Comparison of ENCODE assay signal across 8 cellular contexts in the genomic region with DNA sequence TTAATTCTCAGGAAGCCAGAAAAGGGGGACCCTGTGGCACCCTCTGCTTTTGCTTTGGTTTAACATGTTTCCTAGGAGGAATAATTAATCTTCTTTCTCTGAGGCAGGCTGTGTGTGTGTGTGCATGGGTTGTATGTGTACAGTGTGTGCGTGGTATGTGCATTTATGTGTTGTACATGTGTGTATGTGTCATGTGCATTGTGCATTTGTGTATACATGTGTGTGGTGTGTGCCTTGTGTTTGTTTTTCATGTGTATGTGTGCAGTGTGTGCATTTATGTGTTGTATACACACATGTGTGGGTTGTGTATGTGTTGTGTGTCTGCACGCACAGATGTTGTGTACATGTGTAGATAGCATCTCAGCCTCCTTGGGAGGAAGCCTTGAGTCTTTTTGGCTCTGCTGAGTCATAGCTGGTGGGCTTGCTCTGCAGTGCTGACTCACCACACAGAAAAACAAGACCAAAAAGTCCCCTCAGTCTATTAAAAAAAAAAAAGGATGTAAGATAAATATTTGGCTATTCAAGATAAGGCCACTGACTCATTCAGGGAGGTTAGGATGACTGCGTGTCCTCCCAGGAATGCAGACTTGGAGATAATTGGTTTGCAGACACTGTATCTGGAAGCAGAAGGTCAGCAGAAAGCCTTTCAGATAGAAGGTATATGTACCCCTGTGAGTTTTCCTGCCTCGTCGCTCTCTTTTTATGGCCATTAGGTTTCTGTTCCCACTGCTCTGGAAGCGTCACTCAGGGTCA. TPM values are rescaled to one million over a fixed set of nuclear protein-coding genes. Genes with fewer than 3 reads are reported as not detected.
DNase-seq lines count a peak whose midpoint lies in the region; ATAC-seq, FAIRE-seq and TF ChIP-seq lines count a peak whose summit lies in the region.

No MANE protein-coding gene starts in this region.

- no peak overlapping the region for H3K27ac ChIP-seq in H1 (ENCODE audit: low read depth, low read length)

- no peak overlapping the region for H4K8ac ChIP-seq in H1 (ENCODE audit: extremely low read depth, insufficient read depth, low read length)

- H4K91ac ChIP-seq in H1 (replicated peaks; ENCODE audit: insufficient read length, low read length): no peak overlapping the region

- peaks cover 17% of the 10 kb centered on the region for H3K4me1 Mint-ChIP-seq in T-helper 17 cell
- H3K4me1 Mint-ChIP-seq in natural killer cell: peaks cover 0 to 29% of the 10 kb centered on the region in 2 donors

- peaks cover 3% of the 10 kb centered on the region; the same call in 1 of the 2 replicates for H3K23me2 ChIP-seq in H1 (ENCODE audit: low read depth, low read length)

- intact Hi-C loops in natural killer cell (cut with micrococcal nuclease): no loop called here

- no peak overlapping the region; a peak in 1 of 7 replicates for H3K9ac ChIP-seq in H1 (replicated peaks in 1 of 4; ENCODE audit: extremely low read depth in 1 of 4, low read depth in 3 of 4, low read length in 3 of 4)

- H3K79me1 ChIP-seq in H1 (ENCODE audit: low read depth, low read length): no peaks in the 10 kb centered on the region; the same call in 1 of the 2 replicates

- peaks cover 0 to 10% (median 6%) of the 10 kb centered on the region in 4 experiments; a peak in 5 of 7 replicates for H3K4me1 ChIP-seq in H1 (replicated peaks in 1 of 4; ENCODE audit: control insufficient read depth in 3 of 4, insufficient read depth in 4 of 4, low read length in 3 of 4)

- no peak overlapping the region for H2AFZ ChIP-seq in H1 (ENCODE audit: low read length)

- H3K4ac ChIP-seq in H1 (replicated peaks; ENCODE audit: insufficient read length, low read depth, low read length): peak overlapping the region; percentile 49

- H4K5ac ChIP-seq in H1 (ENCODE audit: insufficient read length, low read depth, low read length): no peak overlapping the region

- H2AK5ac ChIP-seq in H1 (ENCODE audit: low read depth, low read length): peak overlapping the region; percentile 95

- H2BK20ac ChIP-seq in H1 (ENCODE audit: low read length): no peak overlapping the region

- CTCF ChIA-PET in H1 (lab: Charles Lee; ENCODE audit: partially characterized antibody): interaction anchor here (0.7 to 3.3 kb wide), 4 partner anchors 12 to 32 kb away, joined by 3 to 15 read pairs (median 7); no protein-coding TSS in a partner anchor

- TF ChIP-seq CTCF in H1 (IDR thresholded peaks at IDR 0.05; ENCODE audit: control extremely low read depth in 1 of 3, insufficient read depth in 1 of 3, low read depth in 1 of 3, low read length in 3 of 3) (no peak), natural killer cell (IDR thresholded peaks at IDR 0.05) (no peak)

- no peak overlapping the region for H2BK120ac ChIP-seq in H1 (replicated peaks; ENCODE audit: low read depth, low read length)

- H3K36me3 Mint-ChIP-seq in T-helper 17 cell (ENCODE audit: low read depth) (peaks cover 8% of the 10 kb centered on the region), natural killer cell (no peaks in the 10 kb centered on the region)

- H3K9me3 ChIP-seq in T-helper 17 cell (ENCODE audit: control insufficient read depth, low read length, poor library complexity, severe bottlenecking) (no peaks in the 10 kb centered on the region), H1 (ENCODE audit: insufficient read depth in 2 of 2, low read depth in 1 of 2, low read length in 1 of 2) (no peaks in the 10 kb centered on the region)

- TF ChIP-seq EP300 in H1 (IDR thresholded peaks at IDR 0.05; ENCODE audit: borderline replicate concordance in 1 of 2, low read depth in 2 of 2, low read length in 2 of 2): no peak

- no peak overlapping the region for H3K27ac Mint-ChIP-seq in T-helper 17 cell
- H3K27ac Mint-ChIP-seq in natural killer cell: no peak overlapping the region

- H3K9me3 Mint-ChIP-seq in natural killer cell: no peaks in the 10 kb centered on the region

- H2BK12ac ChIP-seq in H1 (ENCODE audit: low read depth, low read length): peak overlapping the region; percentile 68; the same call in 1 of the 2 replicates

- TF ChIP-seq RAD21 in H1 (IDR thresholded peaks at IDR 0.05 in 1 of 2, conservative IDR thresholded peaks at IDR 0.05 in 1 of 2; ENCODE audit: low read depth in 2 of 2, low read length in 2 of 2): no peak

- FAIRE-seq in H1 (lab: Jason Lieb, UNC): no peak

- H3K18ac ChIP-seq in H1 (ENCODE audit: extremely low read depth, low read length): peak overlapping the region; percentile 15; the same call in 1 of the 2 replicates

- peak; percentile 69 for ATAC-seq in HG03039 (IDR thresholded peaks at IDR 0.05; ENCODE audit: unreplicated experiment)
- no peak for ATAC-seq in T-helper 17 cell
- ATAC-seq in natural killer cell: peak in 2 of 3 donors; percentile 36 to 50
- ATAC-seq in GM18505 (IDR thresholded peaks at IDR 0.05; ENCODE audit: unreplicated experiment): no peak
- no peak for ATAC-seq in GM21825 (IDR thresholded peaks at IDR 0.05; ENCODE audit: unreplicated experiment)

- H3K27me3 ChIP-seq in H1 (replicated peaks in 1 of 4; ENCODE audit: control insufficient read depth in 3 of 4, extremely low read depth in 1 of 4, insufficient read depth in 3 of 4, low read length in 3 of 4): no peaks in the 10 kb centered on the region

- H4K20me1 ChIP-seq in H1 (replicated peaks in 1 of 2; ENCODE audit: control insufficient read depth in 1 of 2, insufficient read depth in 2 of 2, low read length in 2 of 2): peaks cover 2 to 3% of the 10 kb centered on the region in 2 experiments

- peak overlapping the region; percentile 61; the same call in 1 of the 2 replicates for H2BK5ac ChIP-seq in H1 (ENCODE audit: low read depth, low read length)

- H3K4me3 ChIP-seq in H1 (ENCODE audit: extremely low read depth in 1 of 4, insufficient read depth in 2 of 4, low read depth in 3 of 4, low read length in 4 of 4): no peak overlapping the region

- no peaks in the 10 kb centered on the region for H3K36me3 ChIP-seq in H1 (ENCODE audit: control insufficient read depth in 2 of 4, insufficient read depth in 4 of 4, low read length in 3 of 4)

- no peaks in the 10 kb centered on the region for H3K27me3 Mint-ChIP-seq in T-helper 17 cell
- no peaks in the 10 kb centered on the region for H3K27me3 Mint-ChIP-seq in natural killer cell (ENCODE audit: low read depth in 2 of 2)

- TF ChIP-seq POLR2A in H1 (IDR thresholded peaks at IDR 0.05; ENCODE audit: control extremely low read depth in 1 of 2, low read depth in 2 of 2, low read length in 2 of 2): no peak
- no peak for TF ChIP-seq POLR2A in GM18505 (IDR thresholded peaks at IDR 0.05; ENCODE audit: borderline replicate concordance, extremely low read depth, insufficient read depth, insufficient read length)

- H2BK15ac ChIP-seq in H1 (ENCODE audit: low read length): peak overlapping the region; percentile 84

- no peaks in the 10 kb centered on the region for H3K79me2 ChIP-seq in H1 (ENCODE audit: control insufficient read depth in 1 of 2, insufficient read depth in 2 of 2, low read length in 2 of 2)

- peak overlapping the region; percentile 31 for H3K4me3 Mint-ChIP-seq in T-helper 17 cell
- no peak overlapping the region for H3K4me3 Mint-ChIP-seq in natural killer cell

- no peak overlapping the region for H3K56ac ChIP-seq in H1 (replicated peaks; ENCODE audit: insufficient read length, low read depth, low read length)

- no peak overlapping the region for H3K23ac ChIP-seq in H1 (ENCODE audit: insufficient read length)

- DNase-seq in ELF-1 (ENCODE audit: low read depth, low spot score) (peak; percentile 72), T-helper 17 cell (no peak), H1 (ENCODE audit: low read depth in 1 of 2, low spot score in 2 of 2) (no peak), natural killer cell (no peak), COLO668 (lab: John Stamatoyannopoulos, UW; ENCODE audit: unreplicated experiment) (no peak)

- 94% methylated on average over 6 of the region's 6 CpGs; no CpG with 5 or more reads in 1 of the 2 experiments for WGBS in H1 (ENCODE audit: extremely low coverage in 1 of 2, insufficient coverage in 1 of 2, insufficient read length in 1 of 2, insufficient replicate concordance in 2 of 2, low coverage in 1 of 2, low lambda C conversion rate in 2 of 2, missing lambda C conversion rate in 1 of 2), 2 experiments

- POLR2A ChIA-PET in H1 (lab: Charles Lee; ENCODE audit: partially characterized antibody): interaction anchor here (1.1 to 1.2 kb wide), 2 partner anchors 12 to 49 kb away, joined by 3 to 4 read pairs; no protein-coding TSS in a partner anchor

- H3K14ac ChIP-seq in H1 (ENCODE audit: insufficient read length): no peak overlapping the region

- no peak overlapping the region for H3K4me2 ChIP-seq in H1 (ENCODE audit: insufficient read depth in 1 of 2, low read depth in 2 of 2, low read length in 2 of 2)

TF ChIP-seq in H1, 55 proteins besides CTCF, POLR2A, EP300 and RAD21:
- TF ChIP-seq SIRT6 (IDR thresholded peaks at IDR 0.05; ENCODE audit: low read length) (no peak), BACH1 (IDR thresholded peaks at IDR 0.05; ENCODE audit: low read length) (peak; percentile 90)

RNA-seq across cellular contexts. Expression of a gene that starts 58.6 kb away (rescaled TPM):
- total RNA-seq in T-helper 17 cell (10 to 100 TPM; 43.6 to 45.0 TPM), natural killer cell (10 to 100 TPM; 24.4 to 47.0 (median 28.0) TPM)
- total RNA-seq in H1 (2021; fragmentation: NEBNext Ultra II Directional; extraction: Animal tissue kit (Norgen Biotek cat#: 25700)): 13.5 and 13.9 TPM in 2 replicates
- 3.7 TPM in 2 replicates for polyA plus RNA-seq in H1 (2011; rRNA removed)
- polyA plus RNA-seq in H1 (2011; cell fraction: cytosol; rRNA removed): 3.4 TPM
- polyA plus RNA-seq in H1 (2011; cell fraction: nucleus; rRNA removed): 8.0 TPM
- 4.8 to 6.4 TPM (median 5.5 TPM) in 4 replicates for polyA plus RNA-seq in H1 (2012, experiment 1 of 2)
- polyA plus RNA-seq in H1 (2012, experiment 2 of 2): 2.3 TPM
- 6.1 TPM for polyA plus RNA-seq in H1 (2013, experiment 1 of 2)
- 5.8 TPM for polyA plus RNA-seq in H1 (2013, experiment 2 of 2)
- polyA minus RNA-seq in H1 (2011; rRNA and poly(A)+ RNA removed): 8.9 and 9.5 TPM in 2 replicates
- polyA minus RNA-seq in H1 (2011; cell fraction: cytosol; rRNA and poly(A)+ RNA removed): 5.3 TPM
- 6.2 TPM for polyA minus RNA-seq in H1 (2011; cell fraction: nucleus; rRNA and poly(A)+ RNA removed)

Comparison
In these comparisons a context has a peak if more than half of its experiments do, and no peak if none do; other contexts are left out.
1. ATAC-seq: peak in HG03039 (single experiment) and natural killer cell (2 of 3); none in T-helper 17 cell (single experiment), GM18505 (single experiment) and GM21825 (single experiment).